ENCODE assay signal across 26 cellular contexts in the genomic region with DNA sequence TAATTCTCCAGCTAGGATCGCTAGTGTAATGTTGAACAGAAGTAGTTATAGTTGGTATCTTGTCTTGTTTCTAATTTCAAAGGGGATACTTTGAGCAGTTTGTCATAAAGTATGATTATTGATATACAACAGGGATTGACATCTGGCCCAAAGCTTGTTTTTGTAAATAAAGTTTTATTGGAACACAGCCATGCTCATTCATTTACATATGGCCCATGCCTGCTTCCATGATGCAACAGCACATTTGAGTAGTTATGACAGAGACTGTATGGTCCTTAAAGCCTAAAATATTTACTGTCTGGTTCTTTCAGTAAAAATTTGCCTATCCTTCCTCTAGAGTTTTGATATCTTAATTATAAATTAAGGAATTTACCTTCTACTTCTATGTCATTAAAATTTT.
A peak's percentile ranks its signal among the peaks of the same experiment; 100 is the strongest.
DNase-seq lines count a peak whose midpoint lies in the region; ATAC-seq, FAIRE-seq and TF ChIP-seq lines count a peak whose summit lies in the region.
"Had no signal": no experiment of that assay in that cellular context is flagged by ENCODE, and none has a peak within 500 bp of the region (broad histone marks: within the 10 kb centered on the region; RNA-seq: fewer than 3 reads in every experiment).

No MANE protein-coding gene starts in this region.

- H3K27ac ChIP-seq in HepG2 (ENCODE audit: extremely low read length, insufficient read depth, low read length): no peak overlapping the region
- no peak overlapping the region for H3K27ac ChIP-seq in right lobe of liver
- no peak overlapping the region for H3K27ac ChIP-seq in K562 (ENCODE audit: extremely low read depth, low read depth, low read length)
- no peak overlapping the region for H3K27ac ChIP-seq in ovary
- H3K27ac ChIP-seq in OCI-LY7 (ENCODE audit: low read depth, low read length, poor library complexity, severe bottlenecking): no peak overlapping the region
- H3K27ac ChIP-seq: 22Rv1, A549, BLaER1 had no signal

- TF ChIP-seq EP300 in HepG2 (IDR thresholded peaks at IDR 0.05; ENCODE audit: low read depth in 2 of 2, low read length in 2 of 2) (no peak), HepG2 (CRISPR knock-in tag; IDR thresholded peaks at IDR 0.05; ENCODE audit: borderline replicate concordance) (no peak), K562 (IDR thresholded peaks at IDR 0.05; ENCODE audit: low read length) (no peak), ovary (IDR thresholded peaks at IDR 0.05) (no peak)

- H3K4me1 ChIP-seq in HepG2 (ENCODE audit: insufficient read depth, low read length) (no peaks in the 10 kb centered on the region), right lobe of liver (no peaks in the 10 kb centered on the region), K562 (replicated peaks in 1 of 2; ENCODE audit: control insufficient read depth in 2 of 2, insufficient read depth in 2 of 2, low read length in 2 of 2) (no peaks in the 10 kb centered on the region), ovary (ENCODE audit: insufficient read depth) (no peaks in the 10 kb centered on the region), OCI-LY7 (ENCODE audit: insufficient read depth, low read length, poor library complexity, severe bottlenecking) (no peaks in the 10 kb centered on the region)
- H3K4me1 ChIP-seq: A549, BE2C, BLaER1 had no signal

- H3K4me3 ChIP-seq in HepG2 (replicated peaks in 1 of 3; ENCODE audit: insufficient read depth in 1 of 3, low read depth in 2 of 3, low read length in 3 of 3) (no peak overlapping the region), right lobe of liver (no peak overlapping the region), NB4 (ENCODE audit: low read depth, low read length) (no peak overlapping the region), K562 (no peak overlapping the region), ovary (no peak overlapping the region), OCI-LY7 (ENCODE audit: low read depth, low read length, poor library complexity, severe bottlenecking) (no peak overlapping the region)
- H3K4me3 ChIP-seq: A549, BLaER1 had no signal

- TF ChIP-seq POLR2A in HepG2 (IDR thresholded peaks at IDR 0.05; ENCODE audit: insufficient read depth in 1 of 2, low read depth in 2 of 2, low read length in 2 of 2) (no peak), right lobe of liver (IDR thresholded peaks at IDR 0.05) (no peak), NB4 (IDR thresholded peaks at IDR 0.05; ENCODE audit: extremely low read depth, insufficient read length) (no peak), K562 (conservative IDR thresholded peaks at IDR 0.05) (no peak), ovary (IDR thresholded peaks at IDR 0.05) (no peak)

- H3K9ac ChIP-seq in HepG2 (ENCODE audit: insufficient read depth, low read depth, low read length): no peak overlapping the region
- H3K9ac ChIP-seq in K562 (ENCODE audit: insufficient read depth in 1 of 2, low read depth in 2 of 2, low read length in 2 of 2): no peak overlapping the region
- H3K9ac ChIP-seq: BLaER1 had no signal

- WGBS in HepG2 (ENCODE audit: low lambda C conversion rate): 100% methylated on average over 1 of the region's 1 CpG
- WGBS in right lobe of liver (ENCODE audit: insufficient coverage, low coverage, low lambda C conversion rate, missing lambda C conversion rate): 80% methylated on average over 1 of the region's 1 CpG
- 92% methylated on average over 1 of the region's 1 CpG for WGBS in K562 (ENCODE audit: insufficient coverage, low coverage, missing lambda C conversion rate)
- 90 to 97% (median 90%) methylated on average over 1 of the region's 1 CpG for WGBS in ovary, 3 donors

- ATAC-seq in HepG2 (no peak), right lobe of liver (no peak), K562 (peak; percentile 61; the same call in 2 of the 3 replicates)
- ATAC-seq: A549 had no signal

- no peaks in the 10 kb centered on the region for H3K79me2 ChIP-seq in HepG2 (ENCODE audit: insufficient read depth, low read length)
- no peaks in the 10 kb centered on the region for H3K79me2 ChIP-seq in K562 (ENCODE audit: control insufficient read depth, insufficient read depth, low read length)
- H3K79me2 ChIP-seq in OCI-LY7 (ENCODE audit: insufficient read depth, low read depth, low read length): no peaks in the 10 kb centered on the region

- no peak for TF ChIP-seq CTCF in HepG2 (CRISPR knock-in tag; IDR thresholded peaks at IDR 0.05)
- TF ChIP-seq CTCF in right lobe of liver (IDR thresholded peaks at IDR 0.05): no peak
- no peak for TF ChIP-seq CTCF in NB4 (IDR thresholded peaks at IDR 0.05; ENCODE audit: low read depth, low read length)
- no peak for TF ChIP-seq CTCF in K562 (IDR thresholded peaks at IDR 0.05 in 2 of 3, conservative IDR thresholded peaks at IDR 0.05 in 1 of 3; ENCODE audit: insufficient read depth in 2 of 3, low read depth in 1 of 3, low read length in 3 of 3)
- TF ChIP-seq CTCF in ovary (IDR thresholded peaks at IDR 0.05): no peak
- TF ChIP-seq CTCF in OCI-LY7 (conservative IDR thresholded peaks at IDR 0.05; ENCODE audit: low read length): no peak

- in situ Hi-C loops in HepG2 (cut with HindIII; ENCODE audit: extremely low pct_ligation_motif_present, low pct_unique_long_range_greater_than_20kb) (no loop called here), K562 (cut with MboI) (no loop called here)

- H3K36me3 ChIP-seq in HepG2 (replicated peaks in 1 of 2; ENCODE audit: control insufficient read depth in 1 of 2, insufficient read depth in 2 of 2, low read length in 2 of 2) (peaks cover 0 to 6% of the 10 kb centered on the region in 2 experiments; a peak in 2 of 5 replicates), right lobe of liver (peaks cover 0 to 12% (median 0%) of the 10 kb centered on the region in 4 donors), K562 (ENCODE audit: control insufficient read depth, insufficient read depth, low read length) (peaks cover 5% of the 10 kb centered on the region; the same call in 1 of the 3 replicates), ovary (no peaks in the 10 kb centered on the region), OCI-LY7 (ENCODE audit: insufficient read depth, low read length) (no peaks in the 10 kb centered on the region)
- H3K36me3 ChIP-seq: BE2C had no signal

- no peak overlapping the region for H2AFZ ChIP-seq in HepG2 (ENCODE audit: low read length)
- H2AFZ ChIP-seq in K562 (ENCODE audit: low read depth, low read length): no peak overlapping the region
- H2AFZ ChIP-seq in OCI-LY7 (ENCODE audit: low read length): no peak overlapping the region

- DNase-seq in HepG2 (ENCODE audit: low spot score) (no peak), right lobe of liver (no peak), NB4 (ENCODE audit: low read depth) (peak; percentile 19), K562 (ENCODE audit: extremely low read depth in 1 of 4, low spot score in 3 of 4) (no peak), KG1 (lab: John Stamatoyannopoulos, UW) (no peak), ovary (no peak), OCI-LY7 (ENCODE audit: low spot score) (no peak)
- DNase-seq: ACHN; BE2C; C1 segment of cervical spinal cord; CD4-positive, alpha-beta memory T cell; CD4-positive, CD25-positive, alpha-beta regulatory T cell; CD8-positive, alpha-beta memory T cell; COR-L47; DMS 273 treated with DMSO at 0.1 percent for 48 hours; DMS153; DMS53; DMS79; DND-41; EL; GDM1 had no signal

- no peaks in the 10 kb centered on the region for H3K9me1 ChIP-seq in K562 (ENCODE audit: control insufficient read depth, insufficient read depth, low read length)

- FAIRE-seq in HepG2 (lab: Jason Lieb, UNC) (no peak), K562 (lab: Jason Lieb, UNC) (no peak)
- FAIRE-seq: GM12891, GM19239 had no signal

- H3K27me3 ChIP-seq in HepG2 (ENCODE audit: control insufficient read depth in 1 of 2, insufficient read depth in 2 of 2, low read length in 2 of 2): no peaks in the 10 kb centered on the region
- no peaks in the 10 kb centered on the region for H3K27me3 ChIP-seq in right lobe of liver
- no peaks in the 10 kb centered on the region for H3K27me3 ChIP-seq in K562 (ENCODE audit: control insufficient read depth in 2 of 2, insufficient read depth in 2 of 2, low read length in 2 of 2)
- H3K27me3 ChIP-seq in ovary: no peaks in the 10 kb centered on the region
- H3K27me3 ChIP-seq: BE2C, BLaER1 had no signal

- H3K9me3 ChIP-seq in HepG2 (ENCODE audit: low read length) (no peaks in the 10 kb centered on the region), right lobe of liver (no peaks in the 10 kb centered on the region), K562 (replicated peaks; ENCODE audit: control insufficient read depth, insufficient read depth, low read depth, low read length) (no peaks in the 10 kb centered on the region), ovary (no peaks in the 10 kb centered on the region), OCI-LY7 (ENCODE audit: low read length) (no peaks in the 10 kb centered on the region)
- H3K9me3 ChIP-seq: A549, BE2C, BLaER1 had no signal

- no peak overlapping the region for H3K4me2 ChIP-seq in HepG2 (ENCODE audit: low read depth, low read length)
- no peak overlapping the region for H3K4me2 ChIP-seq in K562 (ENCODE audit: insufficient read depth, low read length)
- H3K4me2 ChIP-seq in OCI-LY7 (ENCODE audit: low read length): no peak overlapping the region
- H3K4me2 ChIP-seq: A549, BLaER1 had no signal

- H3K9me2 ChIP-seq in OCI-LY7 (ENCODE audit: insufficient read depth, low read length): no peaks in the 10 kb centered on the region

- TF ChIP-seq RAD21 in HepG2 (CRISPR knock-in tag; IDR thresholded peaks at IDR 0.05) (no peak), K562 (CRISPR knock-in tag; conservative IDR thresholded peaks at IDR 0.05 in 1 of 2, IDR thresholded peaks at IDR 0.05 in 1 of 2) (no peak)

- POLR2A ChIA-PET in HepG2 (lab: Yijun Ruan, JAX): no interaction called here
- POLR2A ChIA-PET in K562 (lab: Yijun Ruan, JAX): no interaction called here
- POLR2A ChIA-PET in OCI-LY7 (lab: Charles Lee): interaction anchor here (0.9 kb wide), 1 partner anchor 25 kb away, joined by 3 read pairs; no protein-coding TSS in a partner anchor

- intact Hi-C loops in HepG2 (cut with micrococcal nuclease; ENCODE audit: unreplicated experiment): no loop called here
- intact Hi-C loops in right lobe of liver (cut with DNase I): no loop called here
- intact Hi-C loops in K562 (cut with micrococcal nuclease): no loop called here
- intact Hi-C loops in ovary (cut with DNase I): no loop called here
- intact Hi-C loops in OCI-LY7 (cut with micrococcal nuclease; ENCODE audit: unreplicated experiment): no loop called here

- no TSS peak for BruUV-seq in HepG2 (replicated peaks; lab: Mats Ljungman, UMichigan)
- no TSS peak for BruUV-seq in K562 (replicated peaks; lab: Mats Ljungman, UMichigan)
- no TSS peak for BruUV-seq in OCI-LY7 (replicated peaks; lab: Mats Ljungman, UMichigan)

- CTCF ChIA-PET in HepG2 (lab: Yijun Ruan, JAX; ENCODE audit: low intra/inter-chr PET ratio, low total read pairs): no interaction called here
- CTCF ChIA-PET in K562 (lab: Yijun Ruan, JAX; ENCODE audit: low intra/inter-chr PET ratio): no interaction called here
- CTCF ChIA-PET in OCI-LY7 (lab: Charles Lee; ENCODE audit: unreplicated experiment): no interaction called here

- H4K20me1 ChIP-seq in HepG2 (ENCODE audit: insufficient read depth, low read length) (no peaks in the 10 kb centered on the region), K562 (replicated peaks; ENCODE audit: control insufficient read depth, insufficient read depth, low read length) (no peaks in the 10 kb centered on the region), OCI-LY7 (ENCODE audit: insufficient read depth, low read length) (no peaks in the 10 kb centered on the region)
- H4K20me1 ChIP-seq: BLaER1 had no signal

Comparison
In these comparisons a context has a peak if more than half of its experiments do, and no peak if none do; other contexts are left out.
1. Of the 241 proteins assayed by ChIP-seq in both HepG2 and K562: peak only in HepG2: none; only in K562: none; in both: ZBTB40; in neither: 238; mixed calls (peak in some experiments, not most) for 2.